ENCODE assay signal across 1 cellular context in the genomic region with DNA sequence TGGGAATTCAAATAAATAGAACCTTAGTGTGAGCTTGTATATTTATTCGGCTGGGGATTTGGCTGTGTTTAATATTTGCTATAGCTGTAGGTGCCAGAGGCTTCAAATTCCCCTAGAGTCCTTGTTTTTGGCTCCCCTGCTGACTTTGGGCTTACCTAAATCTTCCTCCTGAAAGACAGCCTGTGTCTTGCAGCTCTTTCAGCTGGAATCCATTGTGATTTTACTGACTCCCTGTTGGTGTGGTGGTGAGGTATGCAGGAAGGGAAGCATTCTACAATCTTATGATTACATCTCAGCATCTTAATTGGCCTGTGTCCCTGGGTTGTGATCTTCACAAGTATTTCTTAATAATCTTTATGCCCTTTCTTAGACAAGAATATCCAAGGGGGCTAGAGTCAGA.
A peak's percentile ranks its signal among the peaks of the same experiment; 100 is the strongest.
TF ChIP-seq lines count a peak whose summit lies in the region.

No MANE protein-coding gene starts in this region.

TF ChIP-seq in GM23338, 12 proteins besides CTCF, POLR2A, EP300 and RAD21:
- 0 out of 2 replicates have a peak, but pooled peaks have one; percentile 64 for TF ChIP-seq ZNF462 (CRISPR knock-in tag; IDR thresholded peaks at IDR 0.05)
- TF ChIP-seq POLR2AphosphoS5 (IDR thresholded peaks at IDR 0.05; ENCODE audit: low read depth): no peak
